ENCODE assay signal across 8 cellular contexts in the genomic region with DNA sequence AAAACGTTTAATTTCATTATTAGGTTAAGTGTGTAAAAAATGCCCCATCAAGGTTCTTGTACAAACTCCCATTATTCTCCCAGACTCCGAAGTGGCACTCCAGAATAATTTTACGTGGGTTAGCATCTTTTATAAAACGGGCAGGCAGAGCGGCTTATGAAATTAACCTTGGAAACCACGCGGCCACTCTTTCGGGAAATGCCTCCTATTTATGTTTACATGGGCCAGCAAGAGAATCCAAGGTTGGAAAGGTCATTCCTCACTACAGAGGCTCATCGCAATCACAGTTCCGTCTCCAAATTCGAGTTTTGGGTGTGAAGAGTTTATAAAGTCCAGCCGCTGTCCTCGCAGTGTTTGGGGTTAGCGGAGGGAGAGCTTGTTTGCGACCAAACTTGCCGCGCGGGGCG. TPM values are rescaled to one million over a fixed set of nuclear protein-coding genes. Genes with fewer than 3 reads are reported as not detected.
DNase-seq lines count a peak whose midpoint lies in the region; ATAC-seq and TF ChIP-seq lines count a peak whose summit lies in the region.

No MANE protein-coding gene starts in this region.

- H3K4me3 Mint-ChIP-seq in CD4-positive, alpha-beta T cell = peak overlapping the region; percentile 93
- peak overlapping the region; percentile 90 for H3K4me3 Mint-ChIP-seq in neural crest cell

- peak overlapping the region; percentile 77 to 90 for H3K9ac ChIP-seq in colonic mucosa (ENCODE audit: low read depth in 2 of 2, low read length in 2 of 2)

- no peaks in the 10 kb centered on the region for H3K36me3 ChIP-seq in colonic mucosa

- H3K4me3 ChIP-seq in LNCaP clone FGC (ENCODE audit: low read depth, low read length) (peak overlapping the region; percentile 51), colonic mucosa (peak overlapping the region; percentile 95)

- H3K4me1 ChIP-seq in colonic mucosa = peaks cover 9% of the 10 kb centered on the region

- POLR2A ChIA-PET in CD4-positive, alpha-beta T cell (lab: Charles Lee) = interaction anchor here (0.6 to 3.6 kb wide), 7 partner anchors 31 to 1322 kb away, joined by 3 to 26 read pairs (median 5); partner anchors contain the start of genes AFG3L2, CEP76, CHMP1B and MPPE1

- ATAC-seq in CD4-positive, alpha-beta T cell (ENCODE audit: poor library complexity) = no peak
- ATAC-seq in GM21528 (IDR thresholded peaks at IDR 0.05; ENCODE audit: low FRiP score, unreplicated experiment) (no peak), GM18867 (IDR thresholded peaks at IDR 0.05; ENCODE audit: unreplicated experiment) (no peak), GM18858 (IDR thresholded peaks at IDR 0.05; ENCODE audit: unreplicated experiment) (no peak)

- CTCF ChIA-PET in CD4-positive, alpha-beta T cell (lab: Charles Lee) = interaction anchor here (0.8 kb wide), 1 partner anchor 15 kb away, joined by 3 read pairs; no protein-coding TSS in a partner anchor

- H3K27ac Mint-ChIP-seq in CD4-positive, alpha-beta T cell = peak overlapping the region; percentile 1
- H3K27ac Mint-ChIP-seq in neural crest cell (ENCODE audit: unreplicated experiment) = peak overlapping the region; percentile 96

- no peaks in the 10 kb centered on the region for H3K27me3 ChIP-seq in CD4-positive, alpha-beta T cell (ENCODE audit: control insufficient read depth, insufficient read depth, low read length)
- no peaks in the 10 kb centered on the region for H3K27me3 ChIP-seq in colonic mucosa

- H3K4me1 Mint-ChIP-seq in CD4-positive, alpha-beta T cell (ENCODE audit: low read depth) = peaks cover 12% of the 10 kb centered on the region
- peaks cover 39% of the 10 kb centered on the region for H3K4me1 Mint-ChIP-seq in neural crest cell

- no peaks in the 10 kb centered on the region for H3K9me3 ChIP-seq in CD4-positive, alpha-beta T cell (ENCODE audit: control insufficient read depth, low read length)
- H3K9me3 ChIP-seq in colonic mucosa = no peaks in the 10 kb centered on the region

- no peak for DNase-seq in CD4-positive, alpha-beta T cell
- no peak for DNase-seq in LNCaP clone FGC (ENCODE audit: low read depth)
- DNase-seq in colonic mucosa = no peak
- no peak for DNase-seq in neural crest cell (ENCODE audit: low read depth, low spot score)
- DNase-seq in NCI-H2081 treated with DMSO at 0.1 percent for 48 hours (lab: John Stamatoyannopoulos, UW) = no peak

- no peaks in the 10 kb centered on the region for H3K9me3 Mint-ChIP-seq in CD4-positive, alpha-beta T cell
- H3K9me3 Mint-ChIP-seq in neural crest cell = no peaks in the 10 kb centered on the region

- TF ChIP-seq CTCF in CD4-positive, alpha-beta T cell (IDR thresholded peaks at IDR 0.05) = no peak
- TF ChIP-seq CTCF in LNCaP clone FGC (IDR thresholded peaks at IDR 0.05; ENCODE audit: control insufficient read depth, extremely low read depth, insufficient read depth) = no peak
- no peak for TF ChIP-seq CTCF in colonic mucosa (IDR thresholded peaks at IDR 0.05)
- no peak for TF ChIP-seq CTCF in neural crest cell (conservative IDR thresholded peaks at IDR 0.05)

- H3K27me3 Mint-ChIP-seq in CD4-positive, alpha-beta T cell = no peaks in the 10 kb centered on the region
- H3K27me3 Mint-ChIP-seq in neural crest cell (ENCODE audit: low read depth) = peaks cover 16% of the 10 kb centered on the region

- intact Hi-C loops in CD4-positive, alpha-beta T cell (cut with DNase I, micrococcal nuclease) = loop anchor here (2.0 to 5.0 kb wide), 4 partner anchors 33 to 1453 kb away; partner anchors contain the start of genes NAPG (in 2 of the 2), AFG3L2 (in 1 of the 2) and MPPE1 (in 1 of the 2)
- intact Hi-C loops in colonic mucosa (cut with DNase I) = no loop called here

- no peak overlapping the region for H3K27ac ChIP-seq in CD4-positive, alpha-beta T cell (ENCODE audit: low read depth, low read length)
- H3K27ac ChIP-seq in colonic mucosa = peak overlapping the region; percentile 92

- peaks cover 3% of the 10 kb centered on the region for H3K36me3 Mint-ChIP-seq in CD4-positive, alpha-beta T cell (ENCODE audit: low read depth)
- no peaks in the 10 kb centered on the region for H3K36me3 Mint-ChIP-seq in neural crest cell (ENCODE audit: low read depth)

RNA-seq across cellular contexts. Expression of gene IMPA2, which starts 1.2 kb away (rescaled TPM):
- total RNA-seq in CD4-positive, alpha-beta T cell = 1 to 10 TPM; 1.7 to 2.5 TPM
- total RNA-seq in colonic mucosa (100 to 1,000 TPM; 150 to 201 TPM), neural crest cell (48.0 and 51.3 TPM in 2 replicates)

Comparison
In these comparisons a context has a peak if more than half of its experiments do, and no peak if none do; other contexts are left out.
1. RNA of gene IMPA2, which starts 1.2 kb away (total RNA-seq): 150 to 201 TPM in colonic mucosa and 48.0 to 51.3 TPM in neural crest cell; 1.7 to 2.5 TPM in CD4-positive, alpha-beta T cell; every median in the first group is over 10 times any median in the second.